Comparison of ENCODE assay signal across 13 cellular contexts in the genomic region with DNA sequence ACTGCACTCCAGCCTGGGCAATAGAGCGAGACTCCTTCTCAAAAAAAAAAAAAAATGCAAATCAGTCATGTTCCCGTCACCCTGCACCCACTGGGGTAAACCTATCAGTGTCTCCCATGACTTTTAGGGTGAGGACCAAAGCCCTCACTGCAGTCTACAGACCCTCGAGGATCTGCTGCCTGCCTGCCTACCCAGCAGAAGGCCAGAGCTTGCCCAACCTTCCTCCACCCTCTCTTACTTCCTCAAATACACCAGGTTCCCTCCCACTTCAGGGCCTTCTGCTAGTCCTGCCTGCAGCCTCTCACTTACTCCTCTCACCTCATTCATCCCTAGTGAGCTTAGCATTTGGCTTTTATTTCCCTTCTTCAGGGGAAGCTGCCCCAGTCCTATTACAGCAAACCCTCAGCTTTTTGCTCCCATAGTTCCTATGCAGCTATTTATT. TPM values are rescaled to one million over a fixed set of nuclear protein-coding genes. Genes with fewer than 3 reads are reported as not detected.
DNase-seq lines count a peak whose midpoint lies in the region; ATAC-seq and TF ChIP-seq lines count a peak whose summit lies in the region.
"Had no signal": no experiment of that assay in that cellular context is flagged by ENCODE, and none has a peak within 500 bp of the region (broad histone marks: within the 10 kb centered on the region; RNA-seq: fewer than 3 reads in every experiment).

No MANE protein-coding gene starts in this region.

- DNase-seq in NOMO-1 treated with dmso at 0.1 percent for 144 hours (lab: John Stamatoyannopoulos, UW; ENCODE audit: unreplicated experiment) (peak; percentile 82), epithelial cell of esophagus (ENCODE audit: low read depth) (peak; percentile 50), osteocyte (ENCODE audit: extremely low spot score, unreplicated experiment) (peak; percentile 56), iPS-NIHi11 (ENCODE audit: low spot score) (no peak), DMS114 treated with DMSO at 0.1 percent for 48 hours (lab: John Stamatoyannopoulos, UW; ENCODE audit: unreplicated experiment) (no peak), activated gamma-delta T cell treated with Interleukin-2 at 50 U/mL for 16 hours (no peak)
- DNase-seq in activated naive CD4-positive, alpha-beta T cell treated with Interleukin-2 at 50 U/mL for 16 hours = no peak
- DNase-seq: gastrocnemius medialis, NCI-H2107 had no signal

- H3K27ac Mint-ChIP-seq in osteocyte (ENCODE audit: unreplicated experiment) = no peak overlapping the region

- TF ChIP-seq CTCF in epithelial cell of esophagus (IDR thresholded peaks at IDR 0.05; ENCODE audit: insufficient read depth, low read depth, low read length, missing control alignments) = no peak
- no peak for TF ChIP-seq CTCF in osteocyte (IDR thresholded peaks at IDR 0.05)

- H3K9me3 Mint-ChIP-seq in osteocyte (ENCODE audit: unreplicated experiment) = no peaks in the 10 kb centered on the region

- H3K4me3 Mint-ChIP-seq in osteocyte (ENCODE audit: unreplicated experiment) = no peak overlapping the region

- H3K27me3 Mint-ChIP-seq in osteocyte (ENCODE audit: unreplicated experiment) = peaks cover 9% of the 10 kb centered on the region

- H3K4me3 ChIP-seq in epithelial cell of esophagus (ENCODE audit: low read length) = no peak overlapping the region
- H3K4me3 ChIP-seq: ascending aorta, gastrocnemius medialis had no signal

- H3K36me3 Mint-ChIP-seq in osteocyte (ENCODE audit: unreplicated experiment) = no peaks in the 10 kb centered on the region

- ATAC-seq in GM18498 (IDR thresholded peaks at IDR 0.05; ENCODE audit: unreplicated experiment) = peak; percentile 55
- ATAC-seq: gastrocnemius medialis had no signal

- peaks cover 2% of the 10 kb centered on the region for H3K4me1 Mint-ChIP-seq in osteocyte (ENCODE audit: unreplicated experiment)

RNA-seq across cellular contexts. Expression of a gene that starts 17.7 kb away (rescaled TPM):
- total RNA-seq in osteocyte = 34.2 and 40.1 TPM in 2 replicates

RNA-seq across cellular contexts. Expression of a gene that starts 48.5 kb away (rescaled TPM):
- total RNA-seq in osteocyte = not detected in 2 replicates
- total RNA-seq: ascending aorta, G401, pulmonary artery endothelial cell had no signal

Comparison
In these comparisons a context has a peak if more than half of its experiments do, and no peak if none do; other contexts are left out.
1. DNase-seq: peak in NOMO-1 treated with dmso at 0.1 percent for 144 hours (single experiment), epithelial cell of esophagus (single experiment) and osteocyte (single experiment); none in iPS-NIHi11 (single experiment), DMS114 treated with DMSO at 0.1 percent for 48 hours (single experiment), activated naive CD4-positive, alpha-beta T cell treated with Interleukin-2 at 50 U/mL for 16 hours (single experiment) and activated gamma-delta T cell treated with Interleukin-2 at 50 U/mL for 16 hours (single experiment).